19 cellular contexts compared by ENCODE assay signal in genomic region chr12:32070370-32070769, GRCh38. TPM values are rescaled to one million over a fixed set of nuclear protein-coding genes. Genes with fewer than 3 reads are reported as not detected.
A peak's percentile ranks its signal among the peaks of the same experiment; 100 is the strongest.
DNase-seq lines count a peak whose midpoint lies in the region; TF ChIP-seq lines count a peak whose summit lies in the region.
"Had no signal": no experiment of that assay in that cellular context is flagged by ENCODE, and none has a peak within 500 bp of the region (broad histone marks: within the 10 kb centered on the region; RNA-seq: fewer than 3 reads in every experiment).

No MANE protein-coding gene starts in this region.

- H3K36me3 ChIP-seq in GM23248 (ENCODE audit: low read depth): no peaks in the 10 kb centered on the region
- H3K36me3 ChIP-seq: SJSA1 had no signal

- H3K4me1 Mint-ChIP-seq in progenitor cell of endocrine pancreas (ENCODE audit: low read depth): peaks cover 20% of the 10 kb centered on the region

- no peaks in the 10 kb centered on the region for H3K9me3 ChIP-seq in GM23248 (ENCODE audit: low read depth)
- H3K9me3 ChIP-seq: SJSA1 had no signal

- peaks cover 11% of the 10 kb centered on the region for H3K4me1 ChIP-seq in GM23248 (ENCODE audit: insufficient read depth)
- H3K4me1 ChIP-seq: SJSA1 had no signal

- no peak overlapping the region for H3K4me3 ChIP-seq in GM23248
- H3K4me3 ChIP-seq: SJSA1 had no signal

- H3F3A ChIP-seq in GM23248 (ENCODE audit: insufficient read depth): peaks cover 7% of the 10 kb centered on the region; the same call in 1 of the 2 replicates

- no peaks in the 10 kb centered on the region for H4K20me1 ChIP-seq in GM23248 (ENCODE audit: insufficient read depth)

- WGBS in GM23248 (ENCODE audit: low coverage in 1 of 2, low lambda C conversion rate in 2 of 2, missing lambda C conversion rate in 2 of 2), 2 experiments: 76 to 79% methylated on average over 1 of the region's 1 CpG

- peak overlapping the region; percentile 41 for H3K27ac Mint-ChIP-seq in progenitor cell of endocrine pancreas

- H3K4me3 Mint-ChIP-seq in progenitor cell of endocrine pancreas (ENCODE audit: low read depth): no peak overlapping the region

- in situ Hi-C loops in GM23248 (cut with MboI): loop anchor here (25.0 kb wide), 1 partner anchor 592 kb away; no protein-coding TSS in a partner anchor

- no peak overlapping the region for H3K4me2 ChIP-seq in GM23248 (ENCODE audit: unreplicated experiment)

- no peaks in the 10 kb centered on the region for H3K27me3 ChIP-seq in GM23248 (replicated peaks; ENCODE audit: insufficient read depth)
- H3K27me3 ChIP-seq: SJSA1 had no signal

- no peak overlapping the region for H2AFZ ChIP-seq in GM23248

- TF ChIP-seq CTCF in progenitor cell of endocrine pancreas (IDR thresholded peaks at IDR 0.05; ENCODE audit: unreplicated experiment) (no peak), GM20000 (IDR thresholded peaks at IDR 0.05; ENCODE audit: extremely low read depth, missing control alignments) (no peak)

- H3K27ac ChIP-seq in GM23248: no peak overlapping the region
- H3K27ac ChIP-seq: SJSA1 had no signal

- H3K9me2 ChIP-seq in GM23248 (ENCODE audit: insufficient read depth): no peaks in the 10 kb centered on the region

- peaks cover 14% of the 10 kb centered on the region for H3K9me3 Mint-ChIP-seq in progenitor cell of endocrine pancreas (ENCODE audit: low read depth)

- H3K27me3 Mint-ChIP-seq in progenitor cell of endocrine pancreas: no peaks in the 10 kb centered on the region

- DNase-seq in GM23248 (peak; percentile 10), amniotic epithelial cell (ENCODE audit: low read depth) (peak; percentile 31), iris pigment epithelial cell (ENCODE audit: low read depth) (peak; percentile 21), progenitor cell of endocrine pancreas (ENCODE audit: low spot score, unreplicated experiment) (no peak), AG20443 (ENCODE audit: low spot score) (no peak), GM20000 (ENCODE audit: low spot score) (no peak), iPS-NIHi7 (ENCODE audit: extremely low spot score) (no peak), UCSD-AML1 (lab: John Stamatoyannopoulos, UW; ENCODE audit: unreplicated experiment) (no peak)
- DNase-seq: DMS153; KBM-7; NCI-H1105 treated with DMSO at 0.1 percent for 48 hours; NCI-H146; NCI-H1930; NCI-H2107; NCI-H524 treated with DMSO at 0.1 percent for 48 hours; NK-92 treated with Interleukin-12 subunit alpha and Interleukin-12 subunit beta, amount 100 ng/mL, for 24 hours; Right ventricle myocardium superior; RPMI8226 had no signal

- H3K36me3 Mint-ChIP-seq in progenitor cell of endocrine pancreas (ENCODE audit: insufficient read depth): peaks cover 3% of the 10 kb centered on the region

- no peaks in the 10 kb centered on the region for H3K79me2 ChIP-seq in GM23248 (ENCODE audit: insufficient read depth)

- no peak overlapping the region for H3K9ac ChIP-seq in GM23248

RNA-seq across cellular contexts. Expression of gene BICD1, which starts 36.3 kb away (rescaled TPM):
- total RNA-seq in GM23248 (2014; rRNA removed; shearing (Covaris generic)): 9.7 and 18.7 TPM in 2 replicates
- polyA plus RNA-seq in GM23248 (2016; fragmentation: Nextera tagmentation; extraction: Ambion mirVana): 19.9 and 20.6 TPM in 2 replicates
- 88.4 and 92.8 TPM in 2 replicates for total RNA-seq in progenitor cell of endocrine pancreas

Comparison
In these comparisons a context has a peak if more than half of its experiments do, and no peak if none do; other contexts are left out.
1. DNase-seq: peak in GM23248 (single experiment), amniotic epithelial cell (single experiment) and iris pigment epithelial cell (single experiment); none in progenitor cell of endocrine pancreas (single experiment), AG20443 (single experiment), GM20000 (single experiment), iPS-NIHi7 (single experiment) and UCSD-AML1 (single experiment).